In the genomic region with DNA sequence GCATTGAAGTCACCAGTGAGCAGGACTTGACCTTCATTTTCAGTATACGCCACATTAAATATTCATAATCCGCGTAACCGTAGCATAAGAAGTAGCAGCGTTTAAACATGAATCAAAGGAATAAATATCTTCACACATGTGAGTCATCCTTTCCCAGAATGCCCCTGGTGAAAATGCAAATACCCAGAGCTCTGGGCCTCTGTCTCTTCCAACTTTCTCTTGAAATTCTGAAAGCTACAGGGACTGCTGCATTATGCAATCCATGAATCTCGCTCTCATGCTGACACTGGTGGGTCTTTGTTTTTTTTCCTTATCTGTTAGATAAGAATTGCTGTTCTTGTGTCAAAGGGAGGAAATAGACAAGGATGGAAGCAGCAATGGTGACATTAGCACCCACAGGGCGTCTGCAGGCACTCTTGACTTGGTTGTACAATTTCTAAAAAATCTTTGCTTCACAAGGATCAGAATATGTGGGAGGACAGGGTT, we compare ENCODE assay signal across 1 cellular context.
A peak's percentile ranks its signal among the peaks of the same experiment; 100 is the strongest.
TF ChIP-seq lines count a peak whose summit lies in the region.

No MANE protein-coding gene starts in this region.

TF ChIP-seq in HepG2, 621 proteins besides CTCF, POLR2A, EP300 and RAD21 (continued from another document and continues in another):
- TF ChIP-seq ZBED4 (CRISPR knock-in tag; IDR thresholded peaks at IDR 0.05; ENCODE audit: borderline replicate concordance) = no peak
- TF ChIP-seq ZSCAN12 (CRISPR knock-in tag; IDR thresholded peaks at IDR 0.05) = no peak
- TF ChIP-seq SIX4 (CRISPR knock-in tag; IDR thresholded peaks at IDR 0.05) = no peak
- TF ChIP-seq FOXA1 (IDR thresholded peaks at IDR 0.05) = no peak
- no peak for TF ChIP-seq FOXA1 (CRISPR knock-in tag; IDR thresholded peaks at IDR 0.05)
- no peak for TF ChIP-seq NBN (conservative IDR thresholded peaks at IDR 0.05)
- TF ChIP-seq PHF8 (CRISPR knock-in tag; IDR thresholded peaks at IDR 0.05) = no peak
- TF ChIP-seq RORA (CRISPR knock-in tag; IDR thresholded peaks at IDR 0.05) = no peak
- TF ChIP-seq JUNB (CRISPR knock-in tag; IDR thresholded peaks at IDR 0.05; ENCODE audit: borderline replicate concordance) = no peak
- TF ChIP-seq LRRFIP1 (CRISPR knock-in tag; conservative IDR thresholded peaks at IDR 0.05) = no peak
- TF ChIP-seq ETV6 (CRISPR knock-in tag; conservative IDR thresholded peaks at IDR 0.05) = no peak
- TF ChIP-seq, protein P1, sequence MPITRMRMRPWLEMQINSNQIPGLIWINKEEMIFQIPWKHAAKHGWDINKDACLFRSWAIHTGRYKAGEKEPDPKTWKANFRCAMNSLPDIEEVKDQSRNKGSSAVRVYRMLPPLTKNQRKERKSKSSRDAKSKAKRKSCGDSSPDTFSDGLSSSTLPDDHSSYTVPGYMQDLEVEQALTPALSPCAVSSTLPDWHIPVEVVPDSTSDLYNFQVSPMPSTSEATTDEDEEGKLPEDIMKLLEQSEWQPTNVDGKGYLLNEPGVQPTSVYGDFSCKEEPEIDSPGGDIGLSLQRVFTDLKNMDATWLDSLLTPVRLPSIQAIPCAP (CRISPR knock-in tag; IDR thresholded peaks at IDR 0.05; ENCODE audit: low read depth) = no peak
- no peak for TF ChIP-seq REL (CRISPR knock-in tag; conservative IDR thresholded peaks at IDR 0.05)
- no peak for TF ChIP-seq HMG20A (CRISPR knock-in tag; IDR thresholded peaks at IDR 0.05; ENCODE audit: borderline replicate concordance)
- no peak for TF ChIP-seq NR2F2 (IDR thresholded peaks at IDR 0.05; ENCODE audit: borderline replicate concordance, low read depth)
- TF ChIP-seq NFRKB (IDR thresholded peaks at IDR 0.05) = no peak
- no peak for TF ChIP-seq SOX6 (IDR thresholded peaks at IDR 0.05)
- peak; percentile 49; the same call in 1 of the 2 replicates for TF ChIP-seq SOX6 (CRISPR knock-in tag; IDR thresholded peaks at IDR 0.05)
- peak; percentile 60 for TF ChIP-seq GATAD2A (CRISPR knock-in tag; IDR thresholded peaks at IDR 0.05)
- TF ChIP-seq ZSCAN31 (CRISPR knock-in tag; IDR thresholded peaks at IDR 0.05; ENCODE audit: low read depth) = no peak
- TF ChIP-seq ZNF644 (CRISPR knock-in tag; IDR thresholded peaks at IDR 0.05; ENCODE audit: low read depth) = 0 out of 2 replicates have a peak, but pooled peaks have one; percentile 38
- TF ChIP-seq ARID3A (IDR thresholded peaks at IDR 0.05; ENCODE audit: low read depth, low read length) = no peak
- TF ChIP-seq NFATC3 (CRISPR knock-in tag; IDR thresholded peaks at IDR 0.05) = no peak
- TF ChIP-seq CEBPG (CRISPR knock-in tag; IDR thresholded peaks at IDR 0.05) = peak; percentile 67
- TF ChIP-seq ARHGAP35 (CRISPR knock-in tag; IDR thresholded peaks at IDR 0.05; ENCODE audit: borderline replicate concordance) = no peak
- no peak for TF ChIP-seq ZNF781 (CRISPR knock-in tag; IDR thresholded peaks at IDR 0.05; ENCODE audit: borderline replicate concordance, not compliant biosample characterization)
- no peak for TF ChIP-seq NFYC (CRISPR knock-in tag; IDR thresholded peaks at IDR 0.05)
- TF ChIP-seq ZNF260 (CRISPR knock-in tag; IDR thresholded peaks at IDR 0.05; ENCODE audit: borderline replicate concordance, low read depth) = no peak
- TF ChIP-seq ZNF10 (CRISPR knock-in tag; IDR thresholded peaks at IDR 0.05; ENCODE audit: borderline replicate concordance, low read depth) = no peak
- TF ChIP-seq HMGA1 (CRISPR knock-in tag; conservative IDR thresholded peaks at IDR 0.05) = no peak
- no peak for TF ChIP-seq ZNF780A (CRISPR knock-in tag; IDR thresholded peaks at IDR 0.05)
- TF ChIP-seq SRF (IDR thresholded peaks at IDR 0.05; ENCODE audit: low read depth, low read length) = no peak
- TF ChIP-seq KDM4B (CRISPR knock-in tag; IDR thresholded peaks at IDR 0.05) = no peak
- TF ChIP-seq DR1 (CRISPR knock-in tag; IDR thresholded peaks at IDR 0.05) = no peak
- TF ChIP-seq, protein P2, sequence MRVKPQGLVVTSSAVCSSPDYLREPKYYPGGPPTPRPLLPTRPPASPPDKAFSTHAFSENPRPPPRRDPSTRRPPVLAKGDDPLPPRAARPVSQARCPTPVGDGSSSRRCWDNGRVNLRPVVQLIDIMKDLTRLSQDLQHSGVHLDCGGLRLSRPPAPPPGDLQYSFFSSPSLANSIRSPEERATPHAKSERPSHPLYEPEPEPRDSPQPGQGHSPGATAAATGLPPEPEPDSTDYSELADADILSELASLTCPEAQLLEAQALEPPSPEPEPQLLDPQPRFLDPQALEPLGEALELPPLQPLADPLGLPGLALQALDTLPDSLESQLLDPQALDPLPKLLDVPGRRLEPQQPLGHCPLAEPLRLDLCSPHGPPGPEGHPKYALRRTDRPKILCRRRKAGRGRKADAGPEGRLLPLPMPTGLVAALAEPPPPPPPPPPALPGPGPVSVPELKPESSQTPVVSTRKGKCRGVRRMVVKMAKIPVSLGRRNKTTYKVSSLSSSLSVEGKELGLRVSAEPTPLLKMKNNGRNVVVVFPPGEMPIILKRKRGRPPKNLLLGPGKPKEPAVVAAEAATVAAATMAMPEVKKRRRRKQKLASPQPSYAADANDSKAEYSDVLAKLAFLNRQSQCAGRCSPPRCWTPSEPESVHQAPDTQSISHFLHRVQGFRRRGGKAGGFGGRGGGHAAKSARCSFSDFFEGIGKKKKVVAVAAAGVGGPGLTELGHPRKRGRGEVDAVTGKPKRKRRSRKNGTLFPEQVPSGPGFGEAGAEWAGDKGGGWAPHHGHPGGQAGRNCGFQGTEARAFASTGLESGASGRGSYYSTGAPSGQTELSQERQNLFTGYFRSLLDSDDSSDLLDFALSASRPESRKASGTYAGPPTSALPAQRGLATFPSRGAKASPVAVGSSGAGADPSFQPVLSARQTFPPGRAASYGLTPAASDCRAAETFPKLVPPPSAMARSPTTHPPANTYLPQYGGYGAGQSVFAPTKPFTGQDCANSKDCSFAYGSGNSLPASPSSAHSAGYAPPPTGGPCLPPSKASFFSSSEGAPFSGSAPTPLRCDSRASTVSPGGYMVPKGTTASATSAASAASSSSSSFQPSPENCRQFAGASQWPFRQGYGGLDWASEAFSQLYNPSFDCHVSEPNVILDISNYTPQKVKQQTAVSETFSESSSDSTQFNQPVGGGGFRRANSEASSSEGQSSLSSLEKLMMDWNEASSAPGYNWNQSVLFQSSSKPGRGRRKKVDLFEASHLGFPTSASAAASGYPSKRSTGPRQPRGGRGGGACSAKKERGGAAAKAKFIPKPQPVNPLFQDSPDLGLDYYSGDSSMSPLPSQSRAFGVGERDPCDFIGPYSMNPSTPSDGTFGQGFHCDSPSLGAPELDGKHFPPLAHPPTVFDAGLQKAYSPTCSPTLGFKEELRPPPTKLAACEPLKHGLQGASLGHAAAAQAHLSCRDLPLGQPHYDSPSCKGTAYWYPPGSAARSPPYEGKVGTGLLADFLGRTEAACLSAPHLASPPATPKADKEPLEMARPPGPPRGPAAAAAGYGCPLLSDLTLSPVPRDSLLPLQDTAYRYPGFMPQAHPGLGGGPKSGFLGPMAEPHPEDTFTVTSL (CRISPR knock-in tag; IDR thresholded peaks at IDR 0.05; ENCODE audit: borderline replicate concordance) = 0 out of 2 replicates have a peak, but pooled peaks have one; percentile 15
- no peak for TF ChIP-seq ZNF614 (CRISPR knock-in tag; IDR thresholded peaks at IDR 0.05; ENCODE audit: borderline replicate concordance)
- TF ChIP-seq ZBTB3 (CRISPR knock-in tag; IDR thresholded peaks at IDR 0.05; ENCODE audit: borderline replicate concordance, low read depth) = no peak
- no peak for TF ChIP-seq PRPF4 (IDR thresholded peaks at IDR 0.05; ENCODE audit: low read depth, low read length, poor library complexity, severe bottlenecking)
- TF ChIP-seq, protein P3, sequence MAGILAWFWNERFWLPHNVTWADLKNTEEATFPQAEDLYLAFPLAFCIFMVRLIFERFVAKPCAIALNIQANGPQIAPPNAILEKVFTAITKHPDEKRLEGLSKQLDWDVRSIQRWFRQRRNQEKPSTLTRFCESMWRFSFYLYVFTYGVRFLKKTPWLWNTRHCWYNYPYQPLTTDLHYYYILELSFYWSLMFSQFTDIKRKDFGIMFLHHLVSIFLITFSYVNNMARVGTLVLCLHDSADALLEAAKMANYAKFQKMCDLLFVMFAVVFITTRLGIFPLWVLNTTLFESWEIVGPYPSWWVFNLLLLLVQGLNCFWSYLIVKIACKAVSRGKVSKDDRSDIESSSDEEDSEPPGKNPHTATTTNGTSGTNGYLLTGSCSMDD (CRISPR knock-in tag; IDR thresholded peaks at IDR 0.05) = no peak
- no peak for TF ChIP-seq MED1 (CRISPR knock-in tag; IDR thresholded peaks at IDR 0.05)
- TF ChIP-seq, protein P4, sequence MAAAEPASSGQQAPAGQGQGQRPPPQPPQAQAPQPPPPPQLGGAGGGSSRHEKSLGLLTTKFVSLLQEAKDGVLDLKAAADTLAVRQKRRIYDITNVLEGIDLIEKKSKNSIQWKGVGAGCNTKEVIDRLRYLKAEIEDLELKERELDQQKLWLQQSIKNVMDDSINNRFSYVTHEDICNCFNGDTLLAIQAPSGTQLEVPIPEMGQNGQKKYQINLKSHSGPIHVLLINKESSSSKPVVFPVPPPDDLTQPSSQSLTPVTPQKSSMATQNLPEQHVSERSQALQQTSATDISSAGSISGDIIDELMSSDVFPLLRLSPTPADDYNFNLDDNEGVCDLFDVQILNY (CRISPR knock-in tag; conservative IDR thresholded peaks at IDR 0.05) = no peak
- no peak for TF ChIP-seq ZNF850 (CRISPR knock-in tag; conservative IDR thresholded peaks at IDR 0.05)
- TF ChIP-seq GTF2F1 (IDR thresholded peaks at IDR 0.05; ENCODE audit: low read length) = no peak
- no peak for TF ChIP-seq KDM2A (CRISPR knock-in tag; IDR thresholded peaks at IDR 0.05; ENCODE audit: borderline replicate concordance, low read depth)
- no peak for TF ChIP-seq MAFF (IDR thresholded peaks at IDR 0.05; ENCODE audit: low read depth, low read length)
- TF ChIP-seq ZNF747 (CRISPR knock-in tag; IDR thresholded peaks at IDR 0.05; ENCODE audit: borderline replicate concordance) = no peak
- TF ChIP-seq ZNF362 (CRISPR knock-in tag; IDR thresholded peaks at IDR 0.05; ENCODE audit: borderline replicate concordance) = no peak
- TF ChIP-seq ZNF160 (CRISPR knock-in tag; IDR thresholded peaks at IDR 0.05) = no peak
- no peak for TF ChIP-seq ZNF337 (CRISPR knock-in tag; IDR thresholded peaks at IDR 0.05; ENCODE audit: borderline replicate concordance, low read depth)
- no peak for TF ChIP-seq THAP11 (CRISPR knock-in tag; IDR thresholded peaks at IDR 0.05)
